Comparison of ENCODE assay signal across 1 cellular context in genomic region chr20:38745757-38746156, GRCh38.
TF ChIP-seq lines count a peak whose summit lies in the region.

No MANE protein-coding gene starts in this region.

TF ChIP-seq in HCT116, 20 proteins besides CTCF, POLR2A, EP300 and RAD21 (continued from another document):
- TF ChIP-seq, protein P1, sequence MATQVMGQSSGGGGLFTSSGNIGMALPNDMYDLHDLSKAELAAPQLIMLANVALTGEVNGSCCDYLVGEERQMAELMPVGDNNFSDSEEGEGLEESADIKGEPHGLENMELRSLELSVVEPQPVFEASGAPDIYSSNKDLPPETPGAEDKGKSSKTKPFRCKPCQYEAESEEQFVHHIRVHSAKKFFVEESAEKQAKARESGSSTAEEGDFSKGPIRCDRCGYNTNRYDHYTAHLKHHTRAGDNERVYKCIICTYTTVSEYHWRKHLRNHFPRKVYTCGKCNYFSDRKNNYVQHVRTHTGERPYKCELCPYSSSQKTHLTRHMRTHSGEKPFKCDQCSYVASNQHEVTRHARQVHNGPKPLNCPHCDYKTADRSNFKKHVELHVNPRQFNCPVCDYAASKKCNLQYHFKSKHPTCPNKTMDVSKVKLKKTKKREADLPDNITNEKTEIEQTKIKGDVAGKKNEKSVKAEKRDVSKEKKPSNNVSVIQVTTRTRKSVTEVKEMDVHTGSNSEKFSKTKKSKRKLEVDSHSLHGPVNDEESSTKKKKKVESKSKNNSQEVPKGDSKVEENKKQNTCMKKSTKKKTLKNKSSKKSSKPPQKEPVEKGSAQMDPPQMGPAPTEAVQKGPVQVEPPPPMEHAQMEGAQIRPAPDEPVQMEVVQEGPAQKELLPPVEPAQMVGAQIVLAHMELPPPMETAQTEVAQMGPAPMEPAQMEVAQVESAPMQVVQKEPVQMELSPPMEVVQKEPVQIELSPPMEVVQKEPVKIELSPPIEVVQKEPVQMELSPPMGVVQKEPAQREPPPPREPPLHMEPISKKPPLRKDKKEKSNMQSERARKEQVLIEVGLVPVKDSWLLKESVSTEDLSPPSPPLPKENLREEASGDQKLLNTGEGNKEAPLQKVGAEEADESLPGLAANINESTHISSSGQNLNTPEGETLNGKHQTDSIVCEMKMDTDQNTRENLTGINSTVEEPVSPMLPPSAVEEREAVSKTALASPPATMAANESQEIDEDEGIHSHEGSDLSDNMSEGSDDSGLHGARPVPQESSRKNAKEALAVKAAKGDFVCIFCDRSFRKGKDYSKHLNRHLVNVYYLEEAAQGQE (IDR thresholded peaks at IDR 0.05; ENCODE audit: low read depth), result no peak
- TF ChIP-seq EZH2phosphoT487 (IDR thresholded peaks at IDR 0.05; ENCODE audit: borderline replicate concordance), result no peak
- TF ChIP-seq EGR1 (IDR thresholded peaks at IDR 0.05; ENCODE audit: low read depth), result no peak
